In genomic region chr5:130799015-130799414, GRCh38 we compare ENCODE assay signal across 33 cellular contexts.
DNase-seq lines count a peak whose midpoint lies in the region; ATAC-seq, FAIRE-seq and TF ChIP-seq lines count a peak whose summit lies in the region.
"Had no signal": no experiment of that assay in that cellular context is flagged by ENCODE, and none has a peak within 500 bp of the region (broad histone marks: within the 10 kb centered on the region; RNA-seq: fewer than 3 reads in every experiment).

No MANE protein-coding gene starts in this region.

- FAIRE-seq in HepG2 (lab: Jason Lieb, UNC), result no peak
- no peak for FAIRE-seq in A549 (lab: Jason Lieb, UNC)
- FAIRE-seq in G401.6 (lab: Jason Lieb, UNC), result peak; percentile 31
- FAIRE-seq in K562 (lab: Jason Lieb, UNC), result no peak
- FAIRE-seq: D721Med had no signal

- no peak for TF ChIP-seq CTCF in HepG2 (CRISPR knock-in tag; IDR thresholded peaks at IDR 0.05)
- TF ChIP-seq CTCF in right lobe of liver (IDR thresholded peaks at IDR 0.05), result no peak
- TF ChIP-seq CTCF in A549 (IDR thresholded peaks at IDR 0.05), result no peak
- TF ChIP-seq CTCF in K562 (IDR thresholded peaks at IDR 0.05 in 2 of 3, conservative IDR thresholded peaks at IDR 0.05 in 1 of 3; ENCODE audit: insufficient read depth in 2 of 3, low read depth in 1 of 3, low read length in 3 of 3), result no peak
- TF ChIP-seq CTCF in Peyer's patch (IDR thresholded peaks at IDR 0.05), result no peak

- TF ChIP-seq EP300 in HepG2 (IDR thresholded peaks at IDR 0.05; ENCODE audit: low read depth in 2 of 2, low read length in 2 of 2) (no peak), HepG2 (CRISPR knock-in tag; IDR thresholded peaks at IDR 0.05; ENCODE audit: borderline replicate concordance) (no peak), A549 (IDR thresholded peaks at IDR 0.05) (no peak), K562 (IDR thresholded peaks at IDR 0.05; ENCODE audit: low read length) (no peak)

- no peak overlapping the region for H3K27ac ChIP-seq in HepG2 (ENCODE audit: extremely low read length, insufficient read depth, low read length)
- H3K27ac ChIP-seq in right lobe of liver, result no peak overlapping the region
- no peak overlapping the region for H3K27ac ChIP-seq in A549
- H3K27ac ChIP-seq in K562 (ENCODE audit: extremely low read depth, low read depth, low read length), result no peak overlapping the region
- H3K27ac ChIP-seq in Peyer's patch, result no peak overlapping the region
- H3K27ac ChIP-seq: 22Rv1; BLaER1; BLaER1 treated with 17β-estradiol and CSF1 and Interleukin-3, amounts not matched to agents 10 nM and 100 nM; C4-2B had no signal

- CTCF ChIA-PET in HepG2 (lab: Yijun Ruan, JAX; ENCODE audit: low intra/inter-chr PET ratio, low total read pairs), result no interaction called here
- CTCF ChIA-PET in A549 (lab: Yijun Ruan, JAX), result no interaction called here
- CTCF ChIA-PET in K562 (lab: Yijun Ruan, JAX; ENCODE audit: low intra/inter-chr PET ratio), result no interaction called here

- ATAC-seq in HepG2 (no peak), right lobe of liver (no peak), A549 (no peak), K562 (no peak), HG03432 (IDR thresholded peaks at IDR 0.05; ENCODE audit: unreplicated experiment) (no peak)
- ATAC-seq: CD8-positive, alpha-beta T cell had no signal

- H3K9ac ChIP-seq in HepG2 (ENCODE audit: insufficient read depth, low read depth, low read length) (no peak overlapping the region), K562 (ENCODE audit: insufficient read depth in 1 of 2, low read depth in 2 of 2, low read length in 2 of 2) (no peak overlapping the region)
- H3K9ac ChIP-seq: BLaER1; BLaER1 treated with 17β-estradiol and CSF1 and Interleukin-3, amounts not matched to agents 10 nM and 100 nM had no signal

- H3K27me3 ChIP-seq in HepG2 (ENCODE audit: control insufficient read depth in 1 of 2, insufficient read depth in 2 of 2, low read length in 2 of 2) (no peaks in the 10 kb centered on the region; a peak in 1 of 5 replicates), right lobe of liver (peaks cover 0 to 3% of the 10 kb centered on the region in 2 donors), K562 (ENCODE audit: control insufficient read depth in 2 of 2, insufficient read depth in 2 of 2, low read length in 2 of 2) (no peaks in the 10 kb centered on the region), Peyer's patch (no peaks in the 10 kb centered on the region)
- H3K27me3 ChIP-seq: BE2C; BLaER1; BLaER1 treated with 17β-estradiol and CSF1 and Interleukin-3, amounts not matched to agents 10 nM and 100 nM had no signal

- H3K9me1 ChIP-seq in K562 (ENCODE audit: control insufficient read depth, insufficient read depth, low read length), result no peaks in the 10 kb centered on the region

- H2AFZ ChIP-seq in HepG2 (ENCODE audit: low read length) (no peak overlapping the region), K562 (ENCODE audit: low read depth, low read length) (no peak overlapping the region)

- no peak overlapping the region for H3K4me3 ChIP-seq in HepG2 (replicated peaks in 1 of 3; ENCODE audit: insufficient read depth in 1 of 3, low read depth in 2 of 3, low read length in 3 of 3)
- no peak overlapping the region for H3K4me3 ChIP-seq in right lobe of liver
- H3K4me3 ChIP-seq in A549, result no peak overlapping the region
- H3K4me3 ChIP-seq in K562, result no peak overlapping the region
- H3K4me3 ChIP-seq in Peyer's patch, result no peak overlapping the region
- H3K4me3 ChIP-seq: BLaER1; BLaER1 treated with 17β-estradiol and CSF1 and Interleukin-3, amounts not matched to agents 10 nM and 100 nM had no signal

- DNase-seq in HepG2 (ENCODE audit: low spot score) (no peak), right lobe of liver (no peak), A549 (ENCODE audit: low read depth in 1 of 2, low spot score in 1 of 2) (no peak), K562 (ENCODE audit: extremely low read depth in 1 of 4, low spot score in 3 of 4) (no peak), inferior parietal cortex (ENCODE audit: extremely low spot score) (no peak), Peyer's patch (no peak)
- DNase-seq: 8988T; ACHN; AML-193; BE2C; C1 segment of cervical spinal cord; Caco-2; Calu3; CD4-positive, alpha-beta memory T cell; CD4-positive, alpha-beta T cell; CD4-positive, CD25-positive, alpha-beta regulatory T cell; CD8-positive, alpha-beta memory T cell; CD8-positive, alpha-beta T cell; COR-L47; DMS 273 treated with DMSO at 0.1 percent for 48 hours; DMS153; DMS53; DMS79; DMS79 treated with DMSO at 0.1 percent for 48 hours; DND-41; EL had no signal

- H3K9me3 ChIP-seq in HepG2 (ENCODE audit: low read length) (0 out of 2 replicates have a peak, but pooled peaks cover 6% of the 10 kb centered on the region), right lobe of liver (no peaks in the 10 kb centered on the region), A549 (peaks cover 8% of the 10 kb centered on the region; the same call in 2 of the 3 replicates), K562 (replicated peaks; ENCODE audit: control insufficient read depth, insufficient read depth, low read depth, low read length) (no peaks in the 10 kb centered on the region), Peyer's patch (no peaks in the 10 kb centered on the region)
- H3K9me3 ChIP-seq: BE2C, BLaER1 had no signal

- in situ Hi-C loops in HepG2 (cut with HindIII; ENCODE audit: extremely low pct_ligation_motif_present, low pct_unique_long_range_greater_than_20kb), result no loop called here
- in situ Hi-C loops in K562 (cut with MboI), result no loop called here

- H4K20me1 ChIP-seq in HepG2 (ENCODE audit: insufficient read depth, low read length) (no peaks in the 10 kb centered on the region), K562 (replicated peaks; ENCODE audit: control insufficient read depth, insufficient read depth, low read length) (no peaks in the 10 kb centered on the region)
- H4K20me1 ChIP-seq: BLaER1; BLaER1 treated with 17β-estradiol and CSF1 and Interleukin-3, amounts not matched to agents 10 nM and 100 nM had no signal

- POLR2A ChIA-PET in HepG2 (lab: Yijun Ruan, JAX) (no interaction called here), A549 (lab: Yijun Ruan, JAX) (interaction anchor here (0.5 kb wide), 1 partner anchor 504 kb away, joined by 3 read pairs; no protein-coding TSS in a partner anchor), K562 (lab: Yijun Ruan, JAX) (no interaction called here)

- intact Hi-C loops in HepG2 (cut with micrococcal nuclease; ENCODE audit: unreplicated experiment), result no loop called here
- intact Hi-C loops in right lobe of liver (cut with DNase I), result no loop called here
- intact Hi-C loops in K562 (cut with micrococcal nuclease), result no loop called here

- H3K79me2 ChIP-seq in HepG2 (ENCODE audit: insufficient read depth, low read length) (no peaks in the 10 kb centered on the region), K562 (ENCODE audit: control insufficient read depth, insufficient read depth, low read length) (no peaks in the 10 kb centered on the region)

- no TSS peak for BruUV-seq in HepG2 (replicated peaks; lab: Mats Ljungman, UMichigan)
- no TSS peak for BruUV-seq in K562 (replicated peaks; lab: Mats Ljungman, UMichigan)

- H3K4me1 ChIP-seq in HepG2 (ENCODE audit: insufficient read depth, low read length), result no peaks in the 10 kb centered on the region
- H3K4me1 ChIP-seq in right lobe of liver, result no peaks in the 10 kb centered on the region
- H3K4me1 ChIP-seq in A549, result no peaks in the 10 kb centered on the region
- no peaks in the 10 kb centered on the region for H3K4me1 ChIP-seq in K562 (replicated peaks in 1 of 2; ENCODE audit: control insufficient read depth in 2 of 2, insufficient read depth in 2 of 2, low read length in 2 of 2)
- H3K4me1 ChIP-seq in Peyer's patch, result no peaks in the 10 kb centered on the region
- H3K4me1 ChIP-seq: BE2C; BLaER1; BLaER1 treated with 17β-estradiol and CSF1 and Interleukin-3, amounts not matched to agents 10 nM and 100 nM; Caco-2 had no signal

- TF ChIP-seq POLR2A in HepG2 (IDR thresholded peaks at IDR 0.05; ENCODE audit: insufficient read depth in 1 of 2, low read depth in 2 of 2, low read length in 2 of 2), result no peak
- no peak for TF ChIP-seq POLR2A in right lobe of liver (IDR thresholded peaks at IDR 0.05)
- no peak for TF ChIP-seq POLR2A in A549 (IDR thresholded peaks at IDR 0.05; ENCODE audit: low read length)
- TF ChIP-seq POLR2A in K562 (conservative IDR thresholded peaks at IDR 0.05), result no peak
- TF ChIP-seq POLR2A in Peyer's patch (IDR thresholded peaks at IDR 0.05), result no peak

- TF ChIP-seq RAD21 in HepG2 (CRISPR knock-in tag; IDR thresholded peaks at IDR 0.05) (no peak), A549 (conservative IDR thresholded peaks at IDR 0.05 in 1 of 2, IDR thresholded peaks at IDR 0.05 in 1 of 2) (no peak), K562 (CRISPR knock-in tag; conservative IDR thresholded peaks at IDR 0.05 in 1 of 2, IDR thresholded peaks at IDR 0.05 in 1 of 2) (no peak)

- no peak overlapping the region for H3K4me2 ChIP-seq in HepG2 (ENCODE audit: low read depth, low read length)
- H3K4me2 ChIP-seq in A549, result no peak overlapping the region
- no peak overlapping the region for H3K4me2 ChIP-seq in K562 (ENCODE audit: insufficient read depth, low read length)
- H3K4me2 ChIP-seq: BLaER1; BLaER1 treated with 17β-estradiol and CSF1 and Interleukin-3, amounts not matched to agents 10 nM and 100 nM had no signal

- H3K36me3 ChIP-seq in HepG2 (replicated peaks in 1 of 2; ENCODE audit: control insufficient read depth in 1 of 2, insufficient read depth in 2 of 2, low read length in 2 of 2) (no peaks in the 10 kb centered on the region), right lobe of liver (no peaks in the 10 kb centered on the region), K562 (ENCODE audit: control insufficient read depth, insufficient read depth, low read length) (no peaks in the 10 kb centered on the region), Peyer's patch (no peaks in the 10 kb centered on the region)
- H3K36me3 ChIP-seq: BE2C; BLaER1; BLaER1 treated with 17β-estradiol and CSF1 and Interleukin-3, amounts not matched to agents 10 nM and 100 nM had no signal

TF ChIP-seq in HepG2, 621 proteins besides CTCF, POLR2A, EP300 and RAD21 (continues in another document):
- TF ChIP-seq RXRB (CRISPR knock-in tag; IDR thresholded peaks at IDR 0.05; ENCODE audit: borderline replicate concordance) (no peak), MAFF (IDR thresholded peaks at IDR 0.05; ENCODE audit: low read depth, low read length) (peak; percentile 35; the same call in 1 of the 2 replicates), MAFK (conservative IDR thresholded peaks at IDR 0.05 in 1 of 2, IDR thresholded peaks at IDR 0.05 in 1 of 2; ENCODE audit: low read length in 2 of 2) (peak; percentile 51 to 62; a peak in 3 of 4 replicates)

TF ChIP-seq in A549, 52 proteins besides CTCF, POLR2A, EP300 and RAD21 (continues in another document):
- no peak for TF ChIP-seq NPAS2 (CRISPR knock-in tag; IDR thresholded peaks at IDR 0.05; ENCODE audit: borderline replicate concordance)
- no peak for TF ChIP-seq HOXA7 (CRISPR knock-in tag; IDR thresholded peaks at IDR 0.05)
- TF ChIP-seq ZNF302 (CRISPR knock-in tag; IDR thresholded peaks at IDR 0.05), result no peak
- TF ChIP-seq ZFP36 (IDR thresholded peaks at IDR 0.05; ENCODE audit: borderline replicate concordance, partially characterized antibody), result no peak

TF ChIP-seq in K562, 482 proteins besides CTCF, POLR2A, EP300 and RAD21 (continues in another document):
- TF ChIP-seq ZNF785 (CRISPR knock-in tag; IDR thresholded peaks at IDR 0.05) (no peak), ZNF316 (IDR thresholded peaks at IDR 0.05) (peak; percentile 13; the same call in 1 of the 2 replicates), PYGO2 (tag; IDR thresholded peaks at IDR 0.05) (no peak)

Comparison
In these comparisons a context has a peak if more than half of its experiments do, and no peak if none do; other contexts are left out.
1. Of the 241 proteins assayed by ChIP-seq in both HepG2 and K562: peak only in HepG2: MAFF and MAFK; only in K562: none; in both: none; in neither: 239.